Comparison of ENCODE assay signal across 16 cellular contexts in genomic region chr22:28146401-28147304, GRCh38.
DNase-seq lines count a peak whose midpoint lies in the region; ATAC-seq and TF ChIP-seq lines count a peak whose summit lies in the region.
"Had no signal": no experiment of that assay in that cellular context is flagged by ENCODE, and none has a peak within 500 bp of the region (broad histone marks: within the 10 kb centered on the region; RNA-seq: fewer than 3 reads in every experiment).

No MANE protein-coding gene starts in this region.

- peaks cover 17% of the 10 kb centered on the region for H3F3A ChIP-seq in SK-N-SH (replicated peaks; ENCODE audit: insufficient read depth)

- no peaks in the 10 kb centered on the region for H3K9me3 Mint-ChIP-seq in activated CD8-positive, alpha-beta memory T cell treated with anti-CD3 and anti-CD28 coated beads, Interleukin-2, amount 10 ng/mL, durations not matched to agents 7 days and 5 days (ENCODE audit: low read depth)

- POLR2A ChIA-PET in SK-N-SH (lab: Yijun Ruan, JAX), result no interaction called here

- ATAC-seq in SK-N-SH treated with all-trans-retinoic acid at 6 μM for 48 hours, result no peak
- no peak for ATAC-seq in activated CD8-positive, alpha-beta memory T cell treated with anti-CD3 and anti-CD28 coated beads, Interleukin-2, amount 10 ng/mL, durations not matched to agents 7 days and 5 days
- ATAC-seq: lower lobe of right lung had no signal

- no peaks in the 10 kb centered on the region for H3K79me2 ChIP-seq in SK-N-SH (ENCODE audit: insufficient read depth)

- H3K9me3 ChIP-seq in SK-N-SH, result no peaks in the 10 kb centered on the region
- H3K9me3 ChIP-seq in adipocyte (ENCODE audit: control insufficient read depth, low read length), result no peaks in the 10 kb centered on the region
- H3K9me3 ChIP-seq in left ventricle myocardium inferior (replicated peaks), result no peaks in the 10 kb centered on the region
- H3K9me3 ChIP-seq in subcutaneous abdominal adipose tissue (ENCODE audit: control insufficient read depth in 5 of 5, low read length in 5 of 5), result no peaks in the 10 kb centered on the region
- H3K9me3 ChIP-seq: esophagus squamous epithelium, lower lobe of right lung had no signal

- no peak overlapping the region for H3K4me2 ChIP-seq in SK-N-SH

- no peaks in the 10 kb centered on the region for H3K27me3 ChIP-seq in SK-N-SH (ENCODE audit: insufficient read depth)
- no peaks in the 10 kb centered on the region for H3K27me3 ChIP-seq in adipocyte (replicated peaks; ENCODE audit: control insufficient read depth, insufficient read depth, low read length)
- H3K27me3 ChIP-seq in left ventricle myocardium inferior (ENCODE audit: low read depth), result no peaks in the 10 kb centered on the region
- H3K27me3 ChIP-seq in subcutaneous abdominal adipose tissue (ENCODE audit: control insufficient read depth in 5 of 5, insufficient read depth in 4 of 5, low read length in 5 of 5), result no peaks in the 10 kb centered on the region
- H3K27me3 ChIP-seq: dorsolateral prefrontal cortex, esophagus squamous epithelium had no signal

- TF ChIP-seq RAD21 in SK-N-SH (IDR thresholded peaks at IDR 0.05; ENCODE audit: low read length), result no peak

- H3K36me3 ChIP-seq in SK-N-SH (replicated peaks in 1 of 2; ENCODE audit: control insufficient read depth in 1 of 2, insufficient read depth in 2 of 2, low read length in 1 of 2), result no peaks in the 10 kb centered on the region
- H3K36me3 ChIP-seq in adipocyte (ENCODE audit: control insufficient read depth, insufficient read depth, low read length, severe bottlenecking), result no peaks in the 10 kb centered on the region
- H3K36me3 ChIP-seq in left ventricle myocardium inferior, result no peaks in the 10 kb centered on the region
- no peaks in the 10 kb centered on the region for H3K36me3 ChIP-seq in subcutaneous abdominal adipose tissue (ENCODE audit: control insufficient read depth in 5 of 5, insufficient read depth in 5 of 5, low read length in 5 of 5)
- H3K36me3 ChIP-seq: esophagus squamous epithelium, lower lobe of right lung had no signal

- no peak for DNase-seq in SK-N-SH
- DNase-seq in adipocyte (ENCODE audit: low read depth), result peak; percentile 53
- DNase-seq in left ventricle myocardium inferior, result no peak
- no peak for DNase-seq in UCSD-AML1 (lab: John Stamatoyannopoulos, UW; ENCODE audit: unreplicated experiment)
- no peak for DNase-seq in NOMO-1 treated with DMSO at 0.1 percent for 48 hours (lab: John Stamatoyannopoulos, UW; ENCODE audit: unreplicated experiment)
- no peak for DNase-seq in activated CD8-positive, alpha-beta memory T cell treated with anti-CD3 and anti-CD28 coated beads, Interleukin-2, amount 10 ng/mL, durations not matched to agents 7 days and 5 days
- DNase-seq: activated CD4-positive, alpha-beta T cell treated with anti-CD3 and anti-CD28 coated beads, Interleukin-2, amount 50 U/mL, for 4 hours; esophagus squamous epithelium; GOT3; lower lobe of right lung; NCI-H1436; NCI-H526 treated with DMSO at 0.1 percent for 48 hours; stimulated activated naive CD4-positive, alpha-beta T cell treated with Interleukin-2 at 50 U/mL for 16 hours had no signal

- H2AFZ ChIP-seq in SK-N-SH (ENCODE audit: low read depth), result no peak overlapping the region

- TF ChIP-seq CTCF in SK-N-SH (IDR thresholded peaks at IDR 0.05), result no peak
- no peak for TF ChIP-seq CTCF in left ventricle myocardium inferior (IDR thresholded peaks at IDR 0.05; ENCODE audit: borderline replicate concordance)

- no peaks in the 10 kb centered on the region for H3K36me3 Mint-ChIP-seq in activated CD8-positive, alpha-beta memory T cell treated with anti-CD3 and anti-CD28 coated beads, Interleukin-2, amount 10 ng/mL, durations not matched to agents 7 days and 5 days

- peaks cover 12 to 16% of the 10 kb centered on the region in 2 experiments; a peak in 3 of 4 replicates for H3K4me1 ChIP-seq in SK-N-SH (ENCODE audit: control insufficient read depth in 1 of 2, insufficient read depth in 2 of 2, low read depth in 1 of 2, low read length in 1 of 2)
- H3K4me1 ChIP-seq in adipocyte (ENCODE audit: control insufficient read depth, insufficient read depth, low read length), result peaks cover 43% of the 10 kb centered on the region
- peaks cover 40% of the 10 kb centered on the region for H3K4me1 ChIP-seq in left ventricle myocardium inferior
- H3K4me1 ChIP-seq in subcutaneous abdominal adipose tissue (ENCODE audit: control insufficient read depth in 5 of 5, insufficient read depth in 5 of 5, low read length in 5 of 5), result peaks cover 0 to 62% (median 41%) of the 10 kb centered on the region in 5 donors

- H3K27ac ChIP-seq in SK-N-SH (ENCODE audit: low read depth in 2 of 2, low read length in 1 of 2) (no peak overlapping the region), left ventricle myocardium inferior (replicated peaks) (peak overlapping the region; percentile 37), subcutaneous abdominal adipose tissue (ENCODE audit: low read depth, low read length) (peak overlapping the region; percentile 24)
- H3K27ac ChIP-seq: esophagus squamous epithelium, lower lobe of right lung had no signal

- WGBS in SK-N-SH (ENCODE audit: low lambda C conversion rate), result 86% methylated on average over 5 of the region's 5 CpGs

- H4K20me1 ChIP-seq in SK-N-SH (ENCODE audit: insufficient read depth), result no peaks in the 10 kb centered on the region

- peaks cover 25% of the 10 kb centered on the region for H3K27me3 Mint-ChIP-seq in activated CD8-positive, alpha-beta memory T cell treated with anti-CD3 and anti-CD28 coated beads, Interleukin-2, amount 10 ng/mL, durations not matched to agents 7 days and 5 days

- no peak overlapping the region for H3K4me3 Mint-ChIP-seq in activated CD8-positive, alpha-beta memory T cell treated with anti-CD3 and anti-CD28 coated beads, Interleukin-2, amount 10 ng/mL, durations not matched to agents 7 days and 5 days

- no peak for TF ChIP-seq EP300 in SK-N-SH (IDR thresholded peaks at IDR 0.05; ENCODE audit: borderline replicate concordance in 1 of 2, low read depth in 1 of 2, low read length in 1 of 2)

- intact Hi-C loops in left ventricle myocardium inferior (cut with micrococcal nuclease), result no loop called here

- H3K4me3 ChIP-seq in SK-N-SH (ENCODE audit: low read depth in 2 of 2, low read length in 1 of 2) (no peak overlapping the region), adipocyte (ENCODE audit: low read length) (no peak overlapping the region), left ventricle myocardium inferior (no peak overlapping the region), subcutaneous abdominal adipose tissue (ENCODE audit: low read depth in 1 of 5, low read length in 5 of 5) (no peak overlapping the region)
- H3K4me3 ChIP-seq: esophagus squamous epithelium, lower lobe of right lung had no signal

- no peak overlapping the region for H3K9ac ChIP-seq in SK-N-SH
- H3K9ac ChIP-seq in adipocyte (ENCODE audit: low read length), result no peak overlapping the region
- H3K9ac ChIP-seq in subcutaneous abdominal adipose tissue (ENCODE audit: low read length in 5 of 5), result no peak overlapping the region

- CTCF ChIA-PET in SK-N-SH (lab: Yijun Ruan, JAX), result interaction anchor here (0.9 to 1.3 kb wide), 2 partner anchors 16 to 126 kb away, joined by 3 read pairs; no protein-coding TSS in a partner anchor
- CTCF ChIA-PET in activated CD8-positive, alpha-beta memory T cell treated with anti-CD3 and anti-CD28 coated beads, Interleukin-2, amount 10 ng/mL, durations not matched to agents 7 days and 5 days (lab: Charles Lee), result no interaction called here

- no peak overlapping the region for H3K27ac Mint-ChIP-seq in activated CD8-positive, alpha-beta memory T cell treated with anti-CD3 and anti-CD28 coated beads, Interleukin-2, amount 10 ng/mL, durations not matched to agents 7 days and 5 days

- H3K9me2 ChIP-seq in SK-N-SH, result no peaks in the 10 kb centered on the region

- H3K4me1 Mint-ChIP-seq in activated CD8-positive, alpha-beta memory T cell treated with anti-CD3 and anti-CD28 coated beads, Interleukin-2, amount 10 ng/mL, durations not matched to agents 7 days and 5 days, result no peaks in the 10 kb centered on the region

TF ChIP-seq in SK-N-SH treated with all-trans-retinoic acid at 6 μM for 48 hours, 23 proteins besides CTCF, POLR2A, EP300 and RAD21:
- TF ChIP-seq ISL1 (CRISPR knock-in tag; IDR thresholded peaks at IDR 0.05) (peak; percentile 56), PATZ1 (CRISPR knock-in tag; IDR thresholded peaks at IDR 0.05; ENCODE audit: borderline replicate concordance) (no peak)

TF ChIP-seq in SK-N-SH, 30 proteins besides CTCF, POLR2A, EP300 and RAD21 (continues in another document):
- TF ChIP-seq GABPA (IDR thresholded peaks at IDR 0.05; ENCODE audit: low read depth), result no peak
- no peak for TF ChIP-seq SMC3 (IDR thresholded peaks at IDR 0.05; ENCODE audit: low read depth, low read length)
- no peak for TF ChIP-seq FOSL2 (IDR thresholded peaks at IDR 0.05; ENCODE audit: borderline replicate concordance, low read depth)
- TF ChIP-seq EZH2phosphoT487 (IDR thresholded peaks at IDR 0.05; ENCODE audit: borderline replicate concordance, low read depth), result no peak
- TF ChIP-seq IRF3 (IDR thresholded peaks at IDR 0.05; ENCODE audit: low read depth, low read length), result no peak
- no peak for TF ChIP-seq MEF2A (IDR thresholded peaks at IDR 0.05; ENCODE audit: borderline replicate concordance, low read depth)
- TF ChIP-seq TEAD4 (IDR thresholded peaks at IDR 0.05; ENCODE audit: borderline replicate concordance, insufficient read depth), result no peak
- no peak for TF ChIP-seq PBX3 (IDR thresholded peaks at IDR 0.05)
- TF ChIP-seq FOXJ3 (CRISPR knock-in tag; IDR thresholded peaks at IDR 0.05), result no peak
- no peak for TF ChIP-seq SIN3A (IDR thresholded peaks at IDR 0.05; ENCODE audit: borderline replicate concordance, low read depth, low read length)
- no peak for TF ChIP-seq TAF1 (IDR thresholded peaks at IDR 0.05; ENCODE audit: borderline replicate concordance, low read depth, low read length)

Comparison
In these comparisons a context has a peak if more than half of its experiments do, and no peak if none do; other contexts are left out.
1. H3K27ac ChIP-seq: peak in left ventricle myocardium inferior (single experiment) and subcutaneous abdominal adipose tissue (single experiment); none in SK-N-SH (0 of 2).